In the genomic region with DNA sequence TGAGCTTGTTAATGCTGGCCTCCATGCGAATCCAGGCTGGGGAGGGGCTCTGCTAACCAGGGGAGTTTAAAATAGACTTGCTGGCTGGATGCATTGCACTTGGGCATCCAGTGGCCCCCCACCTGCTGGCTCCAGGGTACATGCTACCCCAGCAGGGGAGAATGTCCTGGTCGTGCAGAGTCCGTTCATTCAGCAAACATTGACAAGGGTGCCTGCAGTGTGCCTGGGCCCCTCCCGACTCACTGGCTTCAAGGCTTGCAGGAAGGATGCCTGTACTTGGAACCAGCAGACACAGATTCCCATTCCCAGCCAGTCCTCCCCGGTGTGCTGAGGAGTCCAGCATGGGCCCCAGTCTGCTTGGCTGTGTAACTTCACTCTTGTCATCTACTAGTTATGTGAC, we compare ENCODE assay signal across 18 cellular contexts. TPM values are rescaled to one million over a fixed set of nuclear protein-coding genes. Genes with fewer than 3 reads are reported as not detected.
DNase-seq lines count a peak whose midpoint lies in the region; TF ChIP-seq lines count a peak whose summit lies in the region.
"Had no signal": no experiment of that assay in that cellular context is flagged by ENCODE, and none has a peak within 500 bp of the region (broad histone marks: within the 10 kb centered on the region; RNA-seq: fewer than 3 reads in every experiment).

No MANE protein-coding gene starts in this region.

- H3K9ac ChIP-seq in Karpas-422 (ENCODE audit: low read length) (no peak overlapping the region), adipocyte (ENCODE audit: low read length) (peak overlapping the region; percentile 19)

- H3K36me3 Mint-ChIP-seq in activated CD4-positive, alpha-beta T cell treated with anti-CD3 and anti-CD28 coated beads, Interleukin-2, amount 10 ng/mL, durations not matched to agents 24 days and 14 days (ENCODE audit: low read depth), result peaks cover 16% of the 10 kb centered on the region
- peaks cover 14% of the 10 kb centered on the region for H3K36me3 Mint-ChIP-seq in nephron progenitor cell (ENCODE audit: low read depth)

- H3K4me2 ChIP-seq in Karpas-422 (ENCODE audit: low read depth, low read length, poor library complexity, severe bottlenecking), result no peak overlapping the region

- intact Hi-C loops in activated CD4-positive, alpha-beta T cell treated with anti-CD3 and anti-CD28 coated beads, Interleukin-2, amount 10 ng/mL, durations not matched to agents 24 days and 14 days (cut with micrococcal nuclease), result no loop called here

- H3K9me3 Mint-ChIP-seq in activated CD4-positive, alpha-beta T cell treated with anti-CD3 and anti-CD28 coated beads, Interleukin-2, amount 10 ng/mL, durations not matched to agents 24 days and 14 days, result no peaks in the 10 kb centered on the region
- no peaks in the 10 kb centered on the region for H3K9me3 Mint-ChIP-seq in nephron progenitor cell

- no peaks in the 10 kb centered on the region for H3K27me3 ChIP-seq in Karpas-422 (ENCODE audit: low read length)
- no peaks in the 10 kb centered on the region for H3K27me3 ChIP-seq in adipocyte (replicated peaks; ENCODE audit: control insufficient read depth, insufficient read depth, low read length)
- H3K27me3 ChIP-seq: gastrocnemius medialis, left lung had no signal

- no peaks in the 10 kb centered on the region for H3K27me3 Mint-ChIP-seq in activated CD4-positive, alpha-beta T cell treated with anti-CD3 and anti-CD28 coated beads, Interleukin-2, amount 10 ng/mL, durations not matched to agents 24 days and 14 days
- H3K27me3 Mint-ChIP-seq in nephron progenitor cell (ENCODE audit: low read depth, poor library complexity), result peaks cover 27% of the 10 kb centered on the region

- no peak overlapping the region for H3K27ac ChIP-seq in Karpas-422 (ENCODE audit: low read length)
- H3K27ac ChIP-seq: gastrocnemius medialis, psoas muscle had no signal

- H3K36me3 ChIP-seq in Karpas-422 (ENCODE audit: insufficient read depth, low read length), result no peaks in the 10 kb centered on the region
- peaks cover 20% of the 10 kb centered on the region for H3K36me3 ChIP-seq in adipocyte (ENCODE audit: control insufficient read depth, insufficient read depth, low read length, severe bottlenecking)

- H2AFZ ChIP-seq in Karpas-422 (ENCODE audit: low read length), result no peak overlapping the region

- TF ChIP-seq CTCF in nephron progenitor cell (IDR thresholded peaks at IDR 0.05), result no peak

- H3K4me1 ChIP-seq in Karpas-422 (ENCODE audit: low read length), result peaks cover 10% of the 10 kb centered on the region
- H3K4me1 ChIP-seq in adipocyte (ENCODE audit: control insufficient read depth, insufficient read depth, low read length), result peaks cover 6% of the 10 kb centered on the region

- H3K9me2 ChIP-seq in Karpas-422 (replicated peaks; ENCODE audit: insufficient read depth, low read length), result no peaks in the 10 kb centered on the region

- peak overlapping the region; percentile 55 for H3K4me3 Mint-ChIP-seq in activated CD4-positive, alpha-beta T cell treated with anti-CD3 and anti-CD28 coated beads, Interleukin-2, amount 10 ng/mL, durations not matched to agents 24 days and 14 days
- peak overlapping the region; percentile 95 for H3K4me3 Mint-ChIP-seq in nephron progenitor cell

- DNase-seq in activated CD4-positive, alpha-beta T cell treated with anti-CD3 and anti-CD28 coated beads, Interleukin-2, amount 10 ng/mL, durations not matched to agents 24 days and 14 days, result no peak
- DNase-seq in activated CD4-positive, alpha-beta T cell treated with anti-CD3 and anti-CD28 coated beads for 1 hour, result no peak
- DNase-seq in Karpas-422 (no peak), adipocyte (ENCODE audit: low read depth) (no peak), nephron progenitor cell (no peak), NCI-H1105 treated with DMSO at 0.1 percent for 48 hours (lab: John Stamatoyannopoulos, UW) (no peak), COLO668 (lab: John Stamatoyannopoulos, UW; ENCODE audit: unreplicated experiment) (no peak), EL (no peak)
- DNase-seq: activated CD8-positive, alpha-beta memory T cell treated with anti-CD3 and anti-CD28 coated beads, Interleukin-2, amount 50 U/mL, for 48 hours; cerebellar nuclear complex; gastrocnemius medialis; GF-D8; KG1; left lung; NCI-H1092 treated with DMSO at 0.1 percent for 48 hours; NCI-H82; psoas muscle; stimulated activated naive CD4-positive, alpha-beta T cell treated with Interleukin-2 at 50 U/mL for 16 hours had no signal

- no peaks in the 10 kb centered on the region for H3K79me2 ChIP-seq in Karpas-422 (ENCODE audit: low read length)

- H3K4me1 Mint-ChIP-seq in activated CD4-positive, alpha-beta T cell treated with anti-CD3 and anti-CD28 coated beads, Interleukin-2, amount 10 ng/mL, durations not matched to agents 24 days and 14 days, result peaks cover 29% of the 10 kb centered on the region
- H3K4me1 Mint-ChIP-seq in nephron progenitor cell, result peaks cover 34% of the 10 kb centered on the region

- H3K9me3 ChIP-seq in Karpas-422 (ENCODE audit: low read length) (no peaks in the 10 kb centered on the region), adipocyte (ENCODE audit: control insufficient read depth, low read length) (no peaks in the 10 kb centered on the region)
- H3K9me3 ChIP-seq: gastrocnemius medialis, left lung, psoas muscle had no signal

- peak overlapping the region; percentile 27 for H3K27ac Mint-ChIP-seq in activated CD4-positive, alpha-beta T cell treated with anti-CD3 and anti-CD28 coated beads, Interleukin-2, amount 10 ng/mL, durations not matched to agents 24 days and 14 days
- no peak overlapping the region for H3K27ac Mint-ChIP-seq in nephron progenitor cell

- H3K4me3 ChIP-seq in Karpas-422 (ENCODE audit: low read length), result peak overlapping the region; percentile 95; the same call in 1 of the 2 replicates
- no peak overlapping the region for H3K4me3 ChIP-seq in adipocyte (ENCODE audit: low read length)

- peaks cover 2% of the 10 kb centered on the region; the same call in 1 of the 2 replicates for H4K20me1 ChIP-seq in Karpas-422 (ENCODE audit: insufficient read depth, low read depth, low read length)

RNA-seq across cellular contexts. Expression of a gene that starts 1.5 kb away (rescaled TPM):
- 5.6 and 6.0 TPM in 2 replicates for total RNA-seq in activated CD4-positive, alpha-beta T cell treated with anti-CD3 and anti-CD28 coated beads, Interleukin-2, amount 10 ng/mL, durations not matched to agents 24 days and 14 days
- total RNA-seq in Karpas-422 (2014; rRNA removed; shearing (Covaris generic); ENCODE audit: low replicate concordance), result 3.4 and 3.5 TPM in 2 replicates
